9 cellular contexts compared by ENCODE assay signal in genomic region chr6:158417760-158418098, GRCh38.
DNase-seq lines count a peak whose midpoint lies in the region; ATAC-seq and TF ChIP-seq lines count a peak whose summit lies in the region.
"Had no signal": no experiment of that assay in that cellular context is flagged by ENCODE, and none has a peak within 500 bp of the region (broad histone marks: within the 10 kb centered on the region; RNA-seq: fewer than 3 reads in every experiment).

No MANE protein-coding gene starts in this region.

- BruUV-seq in mammary epithelial cell (replicated peaks; lab: Mats Ljungman, UMichigan) = no TSS peak

- peak overlapping the region; percentile 56 for H3K4me2 ChIP-seq in mammary epithelial cell (ENCODE audit: insufficient read depth, low read depth, low read length)

- peaks cover 4% of the 10 kb centered on the region for H3K79me2 ChIP-seq in mammary epithelial cell (ENCODE audit: insufficient read depth, low read length)

- CTCF ChIA-PET in mammary epithelial cell (lab: Charles Lee; ENCODE audit: low non-redundant PET) = no interaction called here

- DNase-seq in LHCN-M2 (ENCODE audit: low read depth) = peak; percentile 78
- DNase-seq in mammary epithelial cell = peak; percentile 71
- peak; percentile 52 for DNase-seq in hepatic stellate cell (ENCODE audit: low spot score)
- DNase-seq in superior temporal gyrus (ENCODE audit: extremely low spot score) = peak; percentile 77
- DNase-seq in stimulated activated CD4-positive, alpha-beta T cell treated with anti-CD3 and anti-CD28 coated beads, Interleukin-2, amount 100 ng/mL, for 24 hours = no peak
- DNase-seq in NCI-H2107 treated with DMSO at 0.1 percent for 48 hours (lab: John Stamatoyannopoulos, UW; ENCODE audit: unreplicated experiment) = no peak
- DNase-seq: stimulated activated CD4-positive, alpha-beta T cell treated with anti-CD3 and anti-CD28 coated beads, Interleukin-4, amount 100 ng/mL, for 1 hour; stimulated activated naive CD4-positive, alpha-beta T cell treated with Interleukin-2 at 50 U/mL for 16 hours had no signal

- peak overlapping the region; percentile 57 for H3K27ac ChIP-seq in mammary epithelial cell (ENCODE audit: insufficient read depth, low read depth, low read length)

- dilution Hi-C loops in mammary epithelial cell (cut with HindIII; ENCODE audit: low sequenced_read_pairs) = loop anchor here (5.0 kb wide), 1 partner anchor 85 kb away; no protein-coding TSS in a partner anchor

- no peaks in the 10 kb centered on the region for H4K20me1 ChIP-seq in mammary epithelial cell (ENCODE audit: insufficient read depth, low read length)

- no peak overlapping the region for H3K4me3 ChIP-seq in mammary epithelial cell (replicated peaks in 1 of 3; ENCODE audit: insufficient read depth in 1 of 3, low read depth in 2 of 3, low read length in 3 of 3)

- no peak overlapping the region for H2AFZ ChIP-seq in mammary epithelial cell (ENCODE audit: low read depth, low read length)

- in situ Hi-C loops in mammary epithelial cell (cut with MboI; ENCODE audit: low sequenced_read_pairs in 2 of 2) = no loop called here

- peaks cover 39% of the 10 kb centered on the region for H3K4me1 ChIP-seq in mammary epithelial cell (ENCODE audit: insufficient read depth, low read length)

- H3K36me3 ChIP-seq in mammary epithelial cell (ENCODE audit: insufficient read depth, low read length) = peaks cover 3% of the 10 kb centered on the region

- H3K9me3 ChIP-seq in mammary epithelial cell (replicated peaks; ENCODE audit: insufficient read depth, low read length) = no peaks in the 10 kb centered on the region

- ATAC-seq in GM18519 (IDR thresholded peaks at IDR 0.05; ENCODE audit: low FRiP score, unreplicated experiment) = no peak

- 0% methylated on average over 1 of the region's 1 CpG for WGBS in mammary epithelial cell (ENCODE audit: low coverage, missing lambda C conversion rate)

- no peaks in the 10 kb centered on the region for H3K27me3 ChIP-seq in mammary epithelial cell (ENCODE audit: insufficient read depth, low read length)

- intact Hi-C loops in mammary epithelial cell (cut with micrococcal nuclease) = no loop called here

- no peak for TF ChIP-seq CTCF in mammary epithelial cell (conservative IDR thresholded peaks at IDR 0.05 in 1 of 2, IDR thresholded peaks at IDR 0.05 in 1 of 2; ENCODE audit: extremely low read depth in 1 of 2, insufficient read depth in 1 of 2, low read depth in 1 of 2, low read length in 2 of 2)

- H3K9ac ChIP-seq in mammary epithelial cell (ENCODE audit: insufficient read depth, low read length) = no peak overlapping the region

Comparison
In these comparisons a context has a peak if more than half of its experiments do, and no peak if none do; other contexts are left out.
1. DNase-seq: peak in LHCN-M2 (single experiment), mammary epithelial cell (single experiment), hepatic stellate cell (single experiment) and superior temporal gyrus (single experiment); none in stimulated activated CD4-positive, alpha-beta T cell treated with anti-CD3 and anti-CD28 coated beads, Interleukin-2, amount 100 ng/mL, for 24 hours (0 of 2) and NCI-H2107 treated with DMSO at 0.1 percent for 48 hours (single experiment).